In the genomic region with DNA sequence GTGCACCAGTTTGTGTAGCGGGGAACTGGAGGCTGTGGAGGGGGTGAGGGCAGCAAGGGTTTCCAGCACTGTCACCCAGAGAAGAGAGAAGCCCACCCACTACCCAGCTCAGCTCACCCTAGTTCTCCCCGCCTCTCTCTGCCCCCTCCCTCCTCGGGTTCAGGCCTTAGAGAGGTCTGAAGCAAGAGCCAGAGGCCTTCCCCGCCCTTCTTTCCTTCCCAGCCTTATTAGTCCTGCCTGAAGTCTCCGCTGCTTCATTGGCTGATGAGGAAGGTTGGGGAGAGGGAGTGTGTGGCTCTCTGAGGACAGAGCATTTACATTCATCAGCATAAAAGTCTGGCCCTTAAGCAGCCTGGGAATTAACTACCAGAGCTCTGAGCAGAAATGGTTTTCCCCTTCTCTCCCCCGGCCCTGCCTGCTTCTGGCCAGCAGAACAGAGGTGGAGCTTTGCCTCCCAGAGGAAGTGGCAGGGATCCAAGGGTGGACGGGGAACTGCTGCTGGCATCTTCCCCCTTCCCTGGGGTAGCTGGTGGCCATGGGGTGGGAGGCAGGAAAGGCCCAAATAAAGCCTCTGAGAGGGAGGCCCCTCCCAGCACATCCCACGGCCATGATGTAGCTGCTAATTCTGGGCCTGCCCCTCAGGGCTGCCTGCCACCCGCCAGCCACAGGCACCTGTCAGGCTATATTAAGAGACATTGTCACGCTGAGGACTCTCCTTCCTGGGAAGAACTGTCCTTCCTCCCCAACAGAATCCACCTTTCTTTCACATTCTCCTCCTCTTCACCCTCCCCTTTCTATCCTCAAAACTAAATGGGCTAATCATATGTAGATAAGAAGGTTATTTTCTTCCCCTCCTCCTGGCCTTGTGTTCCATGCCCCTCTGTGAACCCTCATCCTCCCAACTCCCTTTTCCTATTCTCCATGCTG, we compare ENCODE assay signal across 8 cellular contexts. TPM values are rescaled to one million over a fixed set of nuclear protein-coding genes. Genes with fewer than 3 reads are reported as not detected.
DNase-seq lines count a peak whose midpoint lies in the region; ATAC-seq and TF ChIP-seq lines count a peak whose summit lies in the region.

No MANE protein-coding gene starts in this region.

- in situ Hi-C loops in GM13977 (cut with MboI; ENCODE audit: low pct_unique_long_range_greater_than_20kb, low sequenced_read_pairs, unreplicated experiment): no loop called here

- intact Hi-C loops in ovary (cut with DNase I): loop anchor here in 1 of 4 donors (10.0 kb wide), 1 partner anchor 81 kb away; the partner anchor contains the start of genes FANCG and VCP

- no peaks in the 10 kb centered on the region for H3K27me3 ChIP-seq in ovary

- POLR2A ChIA-PET in GM10248 (lab: Yijun Ruan, JAX): interaction anchor here (0.8 to 1.4 kb wide), 3 partner anchors 66 to 86 kb away, joined by 3 to 4 read pairs (median 4); partner anchors contain the start of gene FANCG

- H3K27ac ChIP-seq in ovary: peak overlapping the region; percentile 66 to 78

- WGBS in ovary, 3 donors: 23 to 26% (median 25%) methylated on average over 10 of the region's 10 CpGs

- ATAC-seq in HG03521 (IDR thresholded peaks at IDR 0.05; ENCODE audit: unreplicated experiment) (no peak), GM21528 (IDR thresholded peaks at IDR 0.05; ENCODE audit: low FRiP score, unreplicated experiment) (no peak)

- TF ChIP-seq POLR2A in ovary (IDR thresholded peaks at IDR 0.05): no peak

- H3K4me3 ChIP-seq in fibroblast of the aortic adventitia (ENCODE audit: low read depth, low read length): no peak overlapping the region
- H3K4me3 ChIP-seq in ovary: no peak overlapping the region

- H3K9me3 ChIP-seq in ovary: no peaks in the 10 kb centered on the region

- H3K36me3 ChIP-seq in ovary: no peaks in the 10 kb centered on the region

- TF ChIP-seq EP300 in ovary (IDR thresholded peaks at IDR 0.05): no peak

- DNase-seq in GM13977 (ENCODE audit: low spot score): peak; percentile 53
- peak; percentile 51 for DNase-seq in SK-N-DZ (ENCODE audit: low spot score)
- DNase-seq in fibroblast of the aortic adventitia (ENCODE audit: low read depth): peak; percentile 80
- DNase-seq in ovary: peak; percentile 61 to 77 (median 71)
- DNase-seq in activated effector memory CD4-positive, alpha-beta T cell treated with Interleukin-2 at 50 U/mL for 16 hours: no peak
- no peak for DNase-seq in GM10248 (ENCODE audit: extremely low spot score)

- CTCF ChIA-PET in GM10248 (lab: Yijun Ruan, JAX): interaction anchor here (0.8 to 7.9 kb wide), 9 partner anchors 10 to 104 kb away, joined by 3 to 48 read pairs (median 7); partner anchors contain the start of gene PIGO

- TF ChIP-seq CTCF in GM13977 (IDR thresholded peaks at IDR 0.05; ENCODE audit: extremely low read depth, insufficient read depth, missing control alignments) (no peak), fibroblast of the aortic adventitia (IDR thresholded peaks at IDR 0.05; ENCODE audit: insufficient read depth, low read length) (no peak), ovary (IDR thresholded peaks at IDR 0.05) (no peak), GM10248 (IDR thresholded peaks at IDR 0.05; ENCODE audit: control extremely low read depth, extremely low read depth, low read depth, missing control alignments) (no peak)

- H3K4me1 ChIP-seq in ovary (ENCODE audit: insufficient read depth): peaks cover 16% of the 10 kb centered on the region

RNA-seq across cellular contexts. Expression of gene DNAJB5, which starts 4.2 kb away (rescaled TPM):
- polyA plus RNA-seq in SK-N-DZ (2014; cell fraction: cytosol; rRNA removed): 20.8 and 20.9 TPM in 2 replicates
- 10.5 and 15.5 TPM in 2 replicates for polyA plus RNA-seq in SK-N-DZ (2014; cell fraction: nucleus; rRNA removed)
- total RNA-seq in fibroblast of the aortic adventitia (ENCODE audit: low replicate concordance) (6.9 and 9.6 TPM in 2 replicates), ovary (10 to 100 TPM in 4 of 7 donors, 1 to 10 TPM in 3; 6.4 to 21.0 (median 11.8) TPM)
- 10 to 100 TPM in 1 of 2 donors, 1 to 10 TPM in 1; 5.7 to 23.0 TPM for polyA plus RNA-seq in ovary

RNA-seq across cellular contexts. Expression of gene PHF24, which starts 35.7 kb away (rescaled TPM):
- not detected in 2 replicates for polyA plus RNA-seq in SK-N-DZ (2014; cell fraction: cytosol; rRNA removed)
- polyA plus RNA-seq in SK-N-DZ (2014; cell fraction: nucleus; rRNA removed): 0.07 TPM in 1 of 2 replicates, not detected in the other
- total RNA-seq in fibroblast of the aortic adventitia (ENCODE audit: low replicate concordance) (under 0.01 and 0.16 TPM in 2 replicates), ovary (1 to 10 TPM in 1 of 7 donors, under 1 TPM in 5, not detected in 1; 0.20 to 1.0 (median 0.45) TPM)
- polyA plus RNA-seq in ovary: under 1 TPM; 0.10 to 0.42 TPM

Comparison
In these comparisons a context has a peak if more than half of its experiments do, and no peak if none do; other contexts are left out.
1. DNase-seq: peak in GM13977 (single experiment), SK-N-DZ (single experiment), fibroblast of the aortic adventitia (single experiment) and ovary (5 of 5); none in activated effector memory CD4-positive, alpha-beta T cell treated with Interleukin-2 at 50 U/mL for 16 hours (single experiment) and GM10248 (single experiment).